Comparison of ENCODE assay signal across 11 cellular contexts in genomic region chr6:35754452-35755321, GRCh38. TPM values are rescaled to one million over a fixed set of nuclear protein-coding genes. Genes with fewer than 3 reads are reported as not detected.
A peak's percentile ranks its signal among the peaks of the same experiment; 100 is the strongest.
DNase-seq lines count a peak whose midpoint lies in the region; ATAC-seq and TF ChIP-seq lines count a peak whose summit lies in the region.
"Had no signal": no experiment of that assay in that cellular context is flagged by ENCODE, and none has a peak within 500 bp of the region (broad histone marks: within the 10 kb centered on the region; RNA-seq: fewer than 3 reads in every experiment).

No MANE protein-coding gene starts in this region.

- TF ChIP-seq CTCF in right atrium auricular region (IDR thresholded peaks at IDR 0.05): peak in 1 of 2 donors; percentile 9
- peak; percentile 35 for TF ChIP-seq CTCF in epithelial cell of proximal tubule (conservative IDR thresholded peaks at IDR 0.05; ENCODE audit: low read depth, low read length)
- no peak for TF ChIP-seq CTCF in upper lobe of right lung (IDR thresholded peaks at IDR 0.05)

- H3K27me3 Mint-ChIP-seq in activated CD8-positive, alpha-beta memory T cell treated with anti-CD3 and anti-CD28 coated beads, Interleukin-2, amount 10 ng/mL, durations not matched to agents 7 days and 5 days: peaks cover 15% of the 10 kb centered on the region
- H3K27me3 Mint-ChIP-seq in naive thymus-derived CD4-positive, alpha-beta T cell: peaks cover 0 to 11% (median 5%) of the 10 kb centered on the region in 5 donors

- CTCF ChIA-PET in activated CD8-positive, alpha-beta memory T cell treated with anti-CD3 and anti-CD28 coated beads, Interleukin-2, amount 10 ng/mL, durations not matched to agents 7 days and 5 days (lab: Charles Lee): interaction anchor here (1.0 to 1.3 kb wide), 4 partner anchors 11 to 273 kb away, joined by 3 to 6 read pairs (median 4); partner anchors contain the start of genes ARMC12 and MAPK14
- CTCF ChIA-PET in naive thymus-derived CD4-positive, alpha-beta T cell (lab: Charles Lee): no interaction called here

- POLR2A ChIA-PET in naive thymus-derived CD4-positive, alpha-beta T cell (lab: Charles Lee): no interaction called here

- no peak overlapping the region for H3K4me3 Mint-ChIP-seq in activated CD8-positive, alpha-beta memory T cell treated with anti-CD3 and anti-CD28 coated beads, Interleukin-2, amount 10 ng/mL, durations not matched to agents 7 days and 5 days
- no peak overlapping the region for H3K4me3 Mint-ChIP-seq in naive thymus-derived CD4-positive, alpha-beta T cell
- H3K4me3 Mint-ChIP-seq: activated CD4-positive, alpha-beta memory T cell treated with anti-CD3 and anti-CD28 coated beads, Interleukin-2, amount 10 ng/mL, durations not matched to agents 7 days and 5 days had no signal

- no peaks in the 10 kb centered on the region for H3K36me3 Mint-ChIP-seq in activated CD8-positive, alpha-beta memory T cell treated with anti-CD3 and anti-CD28 coated beads, Interleukin-2, amount 10 ng/mL, durations not matched to agents 7 days and 5 days
- no peaks in the 10 kb centered on the region for H3K36me3 Mint-ChIP-seq in naive thymus-derived CD4-positive, alpha-beta T cell

- no peaks in the 10 kb centered on the region for H3K9me3 Mint-ChIP-seq in activated CD8-positive, alpha-beta memory T cell treated with anti-CD3 and anti-CD28 coated beads, Interleukin-2, amount 10 ng/mL, durations not matched to agents 7 days and 5 days (ENCODE audit: low read depth)
- H3K9me3 Mint-ChIP-seq in naive thymus-derived CD4-positive, alpha-beta T cell: peaks cover 0 to 1% (median 0%) of the 10 kb centered on the region in 11 donors
- H3K9me3 Mint-ChIP-seq: activated CD4-positive, alpha-beta memory T cell treated with anti-CD3 and anti-CD28 coated beads, Interleukin-2, amount 10 ng/mL, durations not matched to agents 7 days and 5 days had no signal

- H3K27ac ChIP-seq in right atrium auricular region: no peak overlapping the region
- no peak overlapping the region for H3K27ac ChIP-seq in upper lobe of right lung
- no peak overlapping the region for H3K27ac ChIP-seq in naive thymus-derived CD4-positive, alpha-beta T cell (ENCODE audit: low read depth, low read length)
- H3K27ac ChIP-seq: lower lobe of right lung had no signal

- H3K4me1 Mint-ChIP-seq in activated CD8-positive, alpha-beta memory T cell treated with anti-CD3 and anti-CD28 coated beads, Interleukin-2, amount 10 ng/mL, durations not matched to agents 7 days and 5 days: peaks cover 20% of the 10 kb centered on the region
- peaks cover 0 to 11% (median 0%) of the 10 kb centered on the region in 7 donors for H3K4me1 Mint-ChIP-seq in naive thymus-derived CD4-positive, alpha-beta T cell

- H3K9me3 ChIP-seq in right atrium auricular region (no peaks in the 10 kb centered on the region), upper lobe of right lung (no peaks in the 10 kb centered on the region)
- no peaks in the 10 kb centered on the region for H3K9me3 ChIP-seq in naive thymus-derived CD4-positive, alpha-beta T cell (ENCODE audit: control insufficient read depth in 2 of 3, low read length in 3 of 3)
- H3K9me3 ChIP-seq: lower lobe of right lung had no signal

- H3K36me3 ChIP-seq in right atrium auricular region: no peaks in the 10 kb centered on the region
- no peaks in the 10 kb centered on the region for H3K36me3 ChIP-seq in upper lobe of right lung
- H3K36me3 ChIP-seq in naive thymus-derived CD4-positive, alpha-beta T cell (ENCODE audit: control insufficient read depth in 2 of 3, insufficient read depth in 3 of 3, low read length in 3 of 3): no peaks in the 10 kb centered on the region
- H3K36me3 ChIP-seq: lower lobe of right lung had no signal

- no peak overlapping the region for H3K4me3 ChIP-seq in right atrium auricular region
- H3K4me3 ChIP-seq in epithelial cell of proximal tubule (ENCODE audit: low read depth, low read length): no peak overlapping the region
- no peak overlapping the region for H3K4me3 ChIP-seq in upper lobe of right lung
- no peak overlapping the region for H3K4me3 ChIP-seq in naive thymus-derived CD4-positive, alpha-beta T cell (ENCODE audit: low read length)
- H3K4me3 ChIP-seq: lower lobe of right lung had no signal

- no peak overlapping the region for H3K27ac Mint-ChIP-seq in activated CD8-positive, alpha-beta memory T cell treated with anti-CD3 and anti-CD28 coated beads, Interleukin-2, amount 10 ng/mL, durations not matched to agents 7 days and 5 days
- H3K27ac Mint-ChIP-seq in naive thymus-derived CD4-positive, alpha-beta T cell: no peak overlapping the region
- H3K27ac Mint-ChIP-seq: activated CD4-positive, alpha-beta memory T cell treated with anti-CD3 and anti-CD28 coated beads, Interleukin-2, amount 10 ng/mL, durations not matched to agents 7 days and 5 days had no signal

- DNase-seq in Right ventricle myocardium inferior (ENCODE audit: missing footprints) (no peak), right atrium auricular region (ENCODE audit: low spot score) (no peak), NCI-H2171 (lab: John Stamatoyannopoulos, UW) (peak; percentile 54), epithelial cell of proximal tubule (ENCODE audit: low read depth) (no peak), upper lobe of right lung (no peak)
- no peak for DNase-seq in activated CD8-positive, alpha-beta memory T cell treated with anti-CD3 and anti-CD28 coated beads, Interleukin-2, amount 10 ng/mL, durations not matched to agents 7 days and 5 days
- DNase-seq in naive thymus-derived CD4-positive, alpha-beta T cell: no peak
- DNase-seq: activated CD4-positive, alpha-beta memory T cell treated with anti-CD3 and anti-CD28 coated beads, Interleukin-2, amount 10 ng/mL, durations not matched to agents 7 days and 5 days; erythroblast; lower lobe of right lung had no signal

- ATAC-seq in Right ventricle myocardium inferior (peak; percentile 54), upper lobe of right lung (peak; percentile 65), GM18909 (IDR thresholded peaks at IDR 0.05; ENCODE audit: poor library complexity, unreplicated experiment) (no peak)
- no peak for ATAC-seq in activated CD8-positive, alpha-beta memory T cell treated with anti-CD3 and anti-CD28 coated beads, Interleukin-2, amount 10 ng/mL, durations not matched to agents 7 days and 5 days
- ATAC-seq in naive thymus-derived CD4-positive, alpha-beta T cell: no peak

- intact Hi-C loops in Right ventricle myocardium inferior (cut with DNase I) (no loop called here), upper lobe of right lung (cut with DNase I) (no loop called here)
- intact Hi-C loops in naive thymus-derived CD4-positive, alpha-beta T cell (cut with micrococcal nuclease): no loop called here

- H3K27me3 ChIP-seq in right atrium auricular region (no peaks in the 10 kb centered on the region), upper lobe of right lung (peaks cover 4% of the 10 kb centered on the region)
- H3K27me3 ChIP-seq in naive thymus-derived CD4-positive, alpha-beta T cell (ENCODE audit: control insufficient read depth in 2 of 2, insufficient read depth in 2 of 2, low read length in 2 of 2): peaks cover 0 to 2% of the 10 kb centered on the region in 2 donors

- H3K4me1 ChIP-seq in right atrium auricular region: no peaks in the 10 kb centered on the region
- H3K4me1 ChIP-seq in upper lobe of right lung: no peaks in the 10 kb centered on the region
- no peaks in the 10 kb centered on the region for H3K4me1 ChIP-seq in naive thymus-derived CD4-positive, alpha-beta T cell (ENCODE audit: control insufficient read depth in 2 of 2, insufficient read depth in 2 of 2, low read length in 2 of 2)
- H3K4me1 ChIP-seq: lower lobe of right lung had no signal

RNA-seq across cellular contexts. Expression of gene ARMC12, which starts 17.9 kb away (rescaled TPM):
- total RNA-seq in Right ventricle myocardium inferior: not detected
- total RNA-seq in right atrium auricular region: under 1 TPM in 1 of 2 donors, not detected in 1; 0.39 TPM
- 0.29 TPM in 1 of 2 replicates, not detected in the other for total RNA-seq in epithelial cell of proximal tubule
- 0.52 TPM for total RNA-seq in upper lobe of right lung
- total RNA-seq in activated CD8-positive, alpha-beta memory T cell treated with anti-CD3 and anti-CD28 coated beads, Interleukin-2, amount 10 ng/mL, durations not matched to agents 7 days and 5 days: under 1 TPM; 0.45 to 0.96 TPM
- 1 to 10 TPM in 4 of 5 experiments, under 1 TPM in 1; 0.78 to 1.8 (median 1.4) TPM for total RNA-seq in naive thymus-derived CD4-positive, alpha-beta T cell
- polyA plus RNA-seq in naive thymus-derived CD4-positive, alpha-beta T cell: 1 to 10 TPM; 1.0 to 1.2 TPM
- total RNA-seq: lower lobe of right lung had no signal

RNA-seq across cellular contexts. Expression of gene CLPSL2, which starts 21.7 kb away (rescaled TPM):
- total RNA-seq in Right ventricle myocardium inferior: not detected
- not detected for total RNA-seq in right atrium auricular region
- total RNA-seq in epithelial cell of proximal tubule: not detected in 2 replicates
- total RNA-seq in upper lobe of right lung: not detected
- total RNA-seq in activated CD8-positive, alpha-beta memory T cell treated with anti-CD3 and anti-CD28 coated beads, Interleukin-2, amount 10 ng/mL, durations not matched to agents 7 days and 5 days: not detected
- total RNA-seq in naive thymus-derived CD4-positive, alpha-beta T cell: not detected
- polyA plus RNA-seq in naive thymus-derived CD4-positive, alpha-beta T cell: not detected
- total RNA-seq: activated CD4-positive, alpha-beta memory T cell treated with anti-CD3 and anti-CD28 coated beads, Interleukin-2, amount 10 ng/mL, durations not matched to agents 7 days and 5 days; lower lobe of right lung had no signal

RNA-seq across cellular contexts. Expression of gene CLPSL1, which starts 26.1 kb away (rescaled TPM):
- total RNA-seq in Right ventricle myocardium inferior (not detected), right atrium auricular region (not detected), epithelial cell of proximal tubule (not detected in 2 replicates), upper lobe of right lung (not detected)
- not detected for total RNA-seq in activated CD8-positive, alpha-beta memory T cell treated with anti-CD3 and anti-CD28 coated beads, Interleukin-2, amount 10 ng/mL, durations not matched to agents 7 days and 5 days
- not detected for total RNA-seq in naive thymus-derived CD4-positive, alpha-beta T cell
- not detected for polyA plus RNA-seq in naive thymus-derived CD4-positive, alpha-beta T cell
- total RNA-seq: activated CD4-positive, alpha-beta memory T cell treated with anti-CD3 and anti-CD28 coated beads, Interleukin-2, amount 10 ng/mL, durations not matched to agents 7 days and 5 days; lower lobe of right lung had no signal

RNA-seq across cellular contexts. Expression of gene CLPS, which starts 42.4 kb away (rescaled TPM):
- total RNA-seq in Right ventricle myocardium inferior (not detected), right atrium auricular region (not detected), epithelial cell of proximal tubule (not detected in 2 replicates), upper lobe of right lung (not detected)
- not detected for total RNA-seq in activated CD8-positive, alpha-beta memory T cell treated with anti-CD3 and anti-CD28 coated beads, Interleukin-2, amount 10 ng/mL, durations not matched to agents 7 days and 5 days
- total RNA-seq in naive thymus-derived CD4-positive, alpha-beta T cell: not detected
- polyA plus RNA-seq in naive thymus-derived CD4-positive, alpha-beta T cell: not detected
- total RNA-seq: activated CD4-positive, alpha-beta memory T cell treated with anti-CD3 and anti-CD28 coated beads, Interleukin-2, amount 10 ng/mL, durations not matched to agents 7 days and 5 days; lower lobe of right lung had no signal

RNA-seq across cellular contexts. Expression of gene LHFPL5, which starts 50.5 kb away (rescaled TPM):
- not detected for total RNA-seq in Right ventricle myocardium inferior
- not detected for total RNA-seq in right atrium auricular region
- total RNA-seq in epithelial cell of proximal tubule: 0.12 TPM in 1 of 2 replicates, not detected in the other
- total RNA-seq in upper lobe of right lung: not detected
- not detected for total RNA-seq in activated CD8-positive, alpha-beta memory T cell treated with anti-CD3 and anti-CD28 coated beads, Interleukin-2, amount 10 ng/mL, durations not matched to agents 7 days and 5 days
- not detected for total RNA-seq in naive thymus-derived CD4-positive, alpha-beta T cell
- not detected for polyA plus RNA-seq in naive thymus-derived CD4-positive, alpha-beta T cell
- total RNA-seq: activated CD4-positive, alpha-beta memory T cell treated with anti-CD3 and anti-CD28 coated beads, Interleukin-2, amount 10 ng/mL, durations not matched to agents 7 days and 5 days; lower lobe of right lung had no signal

Comparison
In these comparisons a context has a peak if more than half of its experiments do, and no peak if none do; other contexts are left out.
1. ATAC-seq: peak in Right ventricle myocardium inferior (single experiment) and upper lobe of right lung (single experiment); none in activated CD8-positive, alpha-beta memory T cell treated with anti-CD3 and anti-CD28 coated beads, Interleukin-2, amount 10 ng/mL, durations not matched to agents 7 days and 5 days (single experiment), GM18909 (single experiment) and naive thymus-derived CD4-positive, alpha-beta T cell (single experiment).